Comparison of ENCODE assay signal across 1 cellular context in genomic region chr11:45974806-45975205, GRCh38.
TF ChIP-seq lines count a peak whose summit lies in the region.

No MANE protein-coding gene starts in this region.

TF ChIP-seq in K562, 482 proteins besides CTCF, POLR2A, EP300 and RAD21:
- TF ChIP-seq KDM1A (IDR thresholded peaks at IDR 0.05): 0 out of 4 replicates have a peak, but pooled peaks of 1 of the 2 experiments have one; percentile 23
- TF ChIP-seq ZNF316 (IDR thresholded peaks at IDR 0.05): peak; percentile 9; the same call in 1 of the 2 replicates
- TF ChIP-seq CBX1 (IDR thresholded peaks at IDR 0.05; ENCODE audit: low read depth): no peak
- no peak for TF ChIP-seq SMARCA4 (IDR thresholded peaks at IDR 0.05)
- no peak for TF ChIP-seq ZNF165 (CRISPR knock-in tag; IDR thresholded peaks at IDR 0.05; ENCODE audit: borderline replicate concordance)
